ENCODE assay signal across 27 cellular contexts in genomic region chr4:39427477-39428119, GRCh38. TPM values are rescaled to one million over a fixed set of nuclear protein-coding genes. Genes with fewer than 3 reads are reported as not detected.
DNase-seq lines count a peak whose midpoint lies in the region; TF ChIP-seq lines count a peak whose summit lies in the region.
"Had no signal": no experiment of that assay in that cellular context is flagged by ENCODE, and none has a peak within 500 bp of the region (broad histone marks: within the 10 kb centered on the region; RNA-seq: fewer than 3 reads in every experiment).

No MANE protein-coding gene starts in this region.

- H3K27ac Mint-ChIP-seq in type B pancreatic cell = no peak overlapping the region
- H3K27ac Mint-ChIP-seq: activated T-helper 17 cell treated with anti-CD3 and anti-CD28 coated beads, Interleukin-2, amount 50 U/mL, for 72 hours; naive thymus-derived CD8-positive, alpha-beta T cell; stimulated activated effector memory CD8-positive, alpha-beta T cell treated with anti-CD3 and anti-CD28 coated beads, Interleukin-12 subunit alpha, Interleukin-12 subunit beta, amount 100 ng/mL, for 72 hours had no signal

- H3F3A ChIP-seq in MM.1S (ENCODE audit: insufficient read depth, low read length) = no peaks in the 10 kb centered on the region

- no peaks in the 10 kb centered on the region for H3K9me3 Mint-ChIP-seq in type B pancreatic cell
- H3K9me3 Mint-ChIP-seq: activated T-helper 17 cell treated with anti-CD3 and anti-CD28 coated beads, Interleukin-2, amount 50 U/mL, for 72 hours; stimulated activated effector memory CD8-positive, alpha-beta T cell treated with anti-CD3 and anti-CD28 coated beads, Interleukin-12 subunit alpha, Interleukin-12 subunit beta, amount 100 ng/mL, for 72 hours had no signal

- H3K4me1 ChIP-seq in hepatocyte (ENCODE audit: insufficient read depth) = peaks cover 5% of the 10 kb centered on the region
- H3K4me1 ChIP-seq in skeletal muscle satellite cell (ENCODE audit: control insufficient read depth, insufficient read depth, low read length) = no peaks in the 10 kb centered on the region
- H3K4me1 ChIP-seq in MM.1S (ENCODE audit: low read length) = no peaks in the 10 kb centered on the region
- H3K4me1 ChIP-seq: heart left ventricle, thyroid gland had no signal

- H3K27ac ChIP-seq in hepatocyte = peak overlapping the region; percentile 10
- H3K27ac ChIP-seq in MM.1S (ENCODE audit: low read length) = no peak overlapping the region
- H3K27ac ChIP-seq: BLaER1 treated with 17β-estradiol and CSF1 and Interleukin-3, amounts not matched to agents 10 nM and 100 nM; heart left ventricle; KMS-11; thyroid gland had no signal

- no peak overlapping the region for H3K4me3 Mint-ChIP-seq in type B pancreatic cell
- H3K4me3 Mint-ChIP-seq: activated T-helper 17 cell treated with anti-CD3 and anti-CD28 coated beads, Interleukin-2, amount 50 U/mL, for 72 hours; naive thymus-derived CD8-positive, alpha-beta T cell; stimulated activated effector memory CD8-positive, alpha-beta T cell treated with anti-CD3 and anti-CD28 coated beads, Interleukin-12 subunit alpha, Interleukin-12 subunit beta, amount 100 ng/mL, for 72 hours had no signal

- no peaks in the 10 kb centered on the region for H3K36me3 Mint-ChIP-seq in type B pancreatic cell
- H3K36me3 Mint-ChIP-seq: naive thymus-derived CD8-positive, alpha-beta T cell; stimulated activated effector memory CD8-positive, alpha-beta T cell treated with anti-CD3 and anti-CD28 coated beads, Interleukin-12 subunit alpha, Interleukin-12 subunit beta, amount 100 ng/mL, for 72 hours had no signal

- peaks cover 4% of the 10 kb centered on the region for H3K4me1 Mint-ChIP-seq in type B pancreatic cell (ENCODE audit: unreplicated experiment)
- H3K4me1 Mint-ChIP-seq: activated T-helper 17 cell treated with anti-CD3 and anti-CD28 coated beads, Interleukin-2, amount 50 U/mL, for 72 hours; naive thymus-derived CD8-positive, alpha-beta T cell; stimulated activated effector memory CD8-positive, alpha-beta T cell treated with anti-CD3 and anti-CD28 coated beads, Interleukin-12 subunit alpha, Interleukin-12 subunit beta, amount 100 ng/mL, for 72 hours had no signal

- H3K9me2 ChIP-seq in hepatocyte (replicated peaks; ENCODE audit: insufficient read depth) (no peaks in the 10 kb centered on the region), MM.1S (replicated peaks; ENCODE audit: insufficient read depth, low read length) (no peaks in the 10 kb centered on the region)

- H4K20me1 ChIP-seq in hepatocyte (ENCODE audit: insufficient read depth, poor library complexity, severe bottlenecking) (no peaks in the 10 kb centered on the region), MM.1S (ENCODE audit: insufficient read depth, low read length) (no peaks in the 10 kb centered on the region)
- H4K20me1 ChIP-seq: BLaER1 treated with 17β-estradiol and CSF1 and Interleukin-3, amounts not matched to agents 10 nM and 100 nM had no signal

- H3K27me3 Mint-ChIP-seq in type B pancreatic cell = no peaks in the 10 kb centered on the region
- H3K27me3 Mint-ChIP-seq: activated T-helper 17 cell treated with anti-CD3 and anti-CD28 coated beads, Interleukin-2, amount 50 U/mL, for 72 hours; naive thymus-derived CD8-positive, alpha-beta T cell had no signal

- H3K9me3 ChIP-seq in hepatocyte (ENCODE audit: low read depth) = no peaks in the 10 kb centered on the region
- H3K9me3 ChIP-seq in skeletal muscle satellite cell (replicated peaks; ENCODE audit: low read length) = no peaks in the 10 kb centered on the region
- no peaks in the 10 kb centered on the region for H3K9me3 ChIP-seq in MM.1S (replicated peaks; ENCODE audit: insufficient read depth, low read length)
- H3K9me3 ChIP-seq: BLaER1 treated with 17β-estradiol and CSF1 and Interleukin-3, amounts not matched to agents 10 nM and 100 nM; heart left ventricle; thyroid gland had no signal

- WGBS in hepatocyte (ENCODE audit: low lambda C conversion rate, missing lambda C conversion rate) = 48% methylated on average over 10 of the region's 10 CpGs

- H3K27me3 ChIP-seq in hepatocyte (no peaks in the 10 kb centered on the region), skeletal muscle satellite cell (ENCODE audit: control insufficient read depth, insufficient read depth, low read length) (peaks cover 5% of the 10 kb centered on the region), MM.1S (replicated peaks; ENCODE audit: insufficient read depth, low read length) (no peaks in the 10 kb centered on the region)
- H3K27me3 ChIP-seq: BLaER1 treated with 17β-estradiol and CSF1 and Interleukin-3, amounts not matched to agents 10 nM and 100 nM; heart left ventricle; thyroid gland had no signal

- H3K4me3 ChIP-seq in hepatocyte = no peak overlapping the region
- no peak overlapping the region for H3K4me3 ChIP-seq in skeletal muscle satellite cell (ENCODE audit: low read length)
- H3K4me3 ChIP-seq in MM.1S (ENCODE audit: low read length) = no peak overlapping the region
- H3K4me3 ChIP-seq: BLaER1 treated with 17β-estradiol and CSF1 and Interleukin-3, amounts not matched to agents 10 nM and 100 nM; GM12878; heart left ventricle; thyroid gland had no signal

- H3K36me3 ChIP-seq in hepatocyte (replicated peaks; ENCODE audit: insufficient read depth, low read depth) = no peaks in the 10 kb centered on the region
- H3K36me3 ChIP-seq in skeletal muscle satellite cell (ENCODE audit: insufficient read depth, low read length) = no peaks in the 10 kb centered on the region
- no peaks in the 10 kb centered on the region for H3K36me3 ChIP-seq in MM.1S (replicated peaks; ENCODE audit: insufficient read depth, low read length)
- H3K36me3 ChIP-seq: BLaER1 treated with 17β-estradiol and CSF1 and Interleukin-3, amounts not matched to agents 10 nM and 100 nM; heart left ventricle; thyroid gland had no signal

- DNase-seq in DMS53 (lab: John Stamatoyannopoulos, UW) (peak; percentile 39), DMS53 treated with DMSO at 0.1 percent for 48 hours (lab: John Stamatoyannopoulos, UW; ENCODE audit: unreplicated experiment) (no peak), RPMI8226 (peak; percentile 31), hepatocyte (ENCODE audit: low spot score) (peak; percentile 48), epidermal melanocyte (ENCODE audit: insufficient read length, low spot score) (no peak), type B pancreatic cell (ENCODE audit: extremely low spot score, unreplicated experiment) (no peak), MM.1S (no peak)
- DNase-seq: 8988T; activated CD4-positive, CD25-positive, alpha-beta regulatory T cell; GF-D8; heart left ventricle; islet precursor cell; mesenchymal stem cell; naive thymus-derived CD8-positive, alpha-beta T cell; NCI-H1436; SHP77 treated with DMSO at 0.1 percent for 48 hours; thyroid gland had no signal

- no peak for TF ChIP-seq CTCF in hepatocyte (IDR thresholded peaks at IDR 0.05; ENCODE audit: poor library complexity)
- no peak for TF ChIP-seq CTCF in type B pancreatic cell (conservative IDR thresholded peaks at IDR 0.05)
- TF ChIP-seq CTCF in MM.1S (IDR thresholded peaks at IDR 0.05; ENCODE audit: low read length) = no peak

- H3K4me2 ChIP-seq in hepatocyte = peak overlapping the region; percentile 62
- peak overlapping the region; percentile 7 for H3K4me2 ChIP-seq in skeletal muscle satellite cell (ENCODE audit: low read length)
- no peak overlapping the region for H3K4me2 ChIP-seq in MM.1S (ENCODE audit: low read depth, low read length)
- H3K4me2 ChIP-seq: KMS-11 had no signal

- H2AFZ ChIP-seq in hepatocyte (no peak overlapping the region), MM.1S (ENCODE audit: low read length) (no peak overlapping the region)

- H3K9ac ChIP-seq in skeletal muscle satellite cell (ENCODE audit: low read depth, low read length) = no peak overlapping the region
- H3K9ac ChIP-seq in MM.1S (ENCODE audit: low read length) = no peak overlapping the region
- H3K9ac ChIP-seq: BLaER1 treated with 17β-estradiol and CSF1 and Interleukin-3, amounts not matched to agents 10 nM and 100 nM; KMS-11 had no signal

- H3K79me2 ChIP-seq in hepatocyte (no peaks in the 10 kb centered on the region), MM.1S (ENCODE audit: low read length) (no peaks in the 10 kb centered on the region)

RNA-seq across cellular contexts. Expression of gene KLB, which starts 20.9 kb away (rescaled TPM):
- total RNA-seq in hepatocyte (18.2 and 20.3 TPM in 2 replicates), type B pancreatic cell (ENCODE audit: low replicate concordance) (0.43 and 0.62 TPM in 2 replicates)
- polyA plus RNA-seq in hepatocyte = 7.5 and 11.5 TPM in 2 replicates
- total RNA-seq in skeletal muscle satellite cell (2012; rRNA removed) = not detected in 2 replicates
- total RNA-seq: activated CD8-positive, alpha-beta memory T cell treated with anti-CD3 and anti-CD28 coated beads for 36 hours; activated T-helper 17 cell treated with anti-CD3 and anti-CD28 coated beads, Interleukin-2, amount 50 U/mL, for 72 hours; fibroblast of lung; pulmonary artery endothelial cell; T-helper 2 cell treated with Interferon-gamma antibody and Interleukin-4, amounts not matched to agents 100 ng/mL and 5 ng/mL, for 36 hours had no signal
- polyA plus RNA-seq: fibroblast of lung had no signal

RNA-seq across cellular contexts. Expression of gene RPL9, which starts 31.1 kb away (rescaled TPM):
- 2,831 and 3,164 TPM in 2 replicates for total RNA-seq in hepatocyte
- 439 and 475 TPM in 2 replicates for polyA plus RNA-seq in hepatocyte
- 3,160 and 4,633 TPM in 2 replicates for total RNA-seq in skeletal muscle satellite cell (2012; rRNA removed)
- total RNA-seq in type B pancreatic cell (ENCODE audit: low replicate concordance) = 1,623 and 1,887 TPM in 2 replicates

RNA-seq across cellular contexts. Expression of gene LIAS, which starts 31.3 kb away (rescaled TPM):
- total RNA-seq in hepatocyte = 10.3 and 12.3 TPM in 2 replicates
- polyA plus RNA-seq in hepatocyte = 10.4 and 12.3 TPM in 2 replicates
- total RNA-seq in skeletal muscle satellite cell (2012; rRNA removed) = 9.0 and 10.6 TPM in 2 replicates
- total RNA-seq in type B pancreatic cell (ENCODE audit: low replicate concordance) = 21.0 and 22.0 TPM in 2 replicates

Comparison
In these comparisons a context has a peak if more than half of its experiments do, and no peak if none do; other contexts are left out.
1. DNase-seq: peak in DMS53 (single experiment), RPMI8226 (single experiment) and hepatocyte (single experiment); none in DMS53 treated with DMSO at 0.1 percent for 48 hours (single experiment), epidermal melanocyte (single experiment), type B pancreatic cell (single experiment) and MM.1S (single experiment).
2. RNA of gene KLB, which starts 20.9 kb away (total RNA-seq): 18.2 to 20.3 TPM in hepatocyte; 0.43 to 0.62 TPM in type B pancreatic cell; every median in the first group is over 10 times any median in the second.